1 cellular context compared by ENCODE assay signal in the genomic region with DNA sequence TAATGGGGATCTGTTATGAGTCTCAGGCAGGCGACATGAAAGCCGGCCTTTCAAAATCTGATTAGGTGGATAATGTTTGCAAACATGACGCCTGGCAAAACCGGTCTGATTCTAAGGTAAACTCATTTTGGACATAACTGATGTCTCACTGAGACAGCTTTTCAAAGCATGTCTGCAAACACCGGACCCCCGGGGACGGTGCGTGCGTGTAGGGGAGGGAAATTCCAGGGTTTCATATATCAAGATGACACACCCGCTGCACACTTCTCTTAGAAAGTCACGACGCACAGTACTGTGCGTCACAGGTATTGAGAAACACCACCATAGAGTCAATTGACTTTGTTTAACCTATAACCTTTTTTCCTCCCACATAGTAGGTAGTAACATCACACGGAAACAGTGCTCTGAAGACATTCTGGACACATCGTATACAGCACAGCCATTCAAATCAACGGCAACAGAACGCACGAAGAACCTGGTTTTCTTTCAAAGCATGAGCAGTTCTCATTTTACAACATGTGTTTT.
TF ChIP-seq lines count a peak whose summit lies in the region.

No MANE protein-coding gene starts in this region.

TF ChIP-seq in HepG2, 621 proteins besides CTCF, POLR2A, EP300 and RAD21 (continued from another document and continues in another):
- no peak for TF ChIP-seq ZNF660 (CRISPR knock-in tag; IDR thresholded peaks at IDR 0.05; ENCODE audit: borderline replicate concordance, low read depth)
- peak; percentile 58; the same call in 1 of the 2 replicates for TF ChIP-seq SP5 (CRISPR knock-in tag; IDR thresholded peaks at IDR 0.05; ENCODE audit: borderline replicate concordance, low read depth)
- no peak for TF ChIP-seq ZNF337 (CRISPR knock-in tag; IDR thresholded peaks at IDR 0.05; ENCODE audit: borderline replicate concordance, low read depth)
- TF ChIP-seq CREM (IDR thresholded peaks at IDR 0.05): peak; percentile 76
- no peak for TF ChIP-seq CREM (CRISPR knock-in tag; IDR thresholded peaks at IDR 0.05)
- no peak for TF ChIP-seq HNRNPLL (IDR thresholded peaks at IDR 0.05; ENCODE audit: low read depth, low read length, poor library complexity, severe bottlenecking)
- no peak for TF ChIP-seq ZNF572 (CRISPR knock-in tag; IDR thresholded peaks at IDR 0.05)
- TF ChIP-seq ZSCAN30 (CRISPR knock-in tag; IDR thresholded peaks at IDR 0.05): no peak
- TF ChIP-seq ZNF431 (CRISPR knock-in tag; IDR thresholded peaks at IDR 0.05; ENCODE audit: borderline replicate concordance, low read depth): no peak
- TF ChIP-seq BHLHE40 (IDR thresholded peaks at IDR 0.05; ENCODE audit: low read length): peak; percentile 48
- no peak for TF ChIP-seq U2AF2 (IDR thresholded peaks at IDR 0.05; ENCODE audit: low read depth, low read length)
- peak; percentile 79 for TF ChIP-seq FOXA3 (CRISPR knock-in tag; IDR thresholded peaks at IDR 0.05)
- TF ChIP-seq SIN3B (IDR thresholded peaks at IDR 0.05; ENCODE audit: low read length): no peak
- TF ChIP-seq, protein P1, sequence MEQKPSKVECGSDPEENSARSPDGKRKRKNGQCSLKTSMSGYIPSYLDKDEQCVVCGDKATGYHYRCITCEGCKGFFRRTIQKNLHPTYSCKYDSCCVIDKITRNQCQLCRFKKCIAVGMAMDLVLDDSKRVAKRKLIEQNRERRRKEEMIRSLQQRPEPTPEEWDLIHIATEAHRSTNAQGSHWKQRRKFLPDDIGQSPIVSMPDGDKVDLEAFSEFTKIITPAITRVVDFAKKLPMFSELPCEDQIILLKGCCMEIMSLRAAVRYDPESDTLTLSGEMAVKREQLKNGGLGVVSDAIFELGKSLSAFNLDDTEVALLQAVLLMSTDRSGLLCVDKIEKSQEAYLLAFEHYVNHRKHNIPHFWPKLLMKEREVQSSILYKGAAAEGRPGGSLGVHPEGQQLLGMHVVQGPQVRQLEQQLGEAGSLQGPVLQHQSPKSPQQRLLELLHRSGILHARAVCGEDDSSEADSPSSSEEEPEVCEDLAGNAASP (CRISPR knock-in tag; IDR thresholded peaks at IDR 0.05; ENCODE audit: borderline replicate concordance): 0 out of 2 replicates have a peak, but pooled peaks have one; percentile 19
- peak; percentile 61; the same call in 1 of the 2 replicates for TF ChIP-seq SPEN (CRISPR knock-in tag; IDR thresholded peaks at IDR 0.05; ENCODE audit: low read depth)
- TF ChIP-seq KDM5A (IDR thresholded peaks at IDR 0.05; ENCODE audit: borderline replicate concordance, low read length): no peak
- TF ChIP-seq RNF2 (conservative IDR thresholded peaks at IDR 0.05; ENCODE audit: low read depth): no peak
- peak; percentile 47 for TF ChIP-seq SALL1 (CRISPR knock-in tag; IDR thresholded peaks at IDR 0.05)
- TF ChIP-seq, protein P2, sequence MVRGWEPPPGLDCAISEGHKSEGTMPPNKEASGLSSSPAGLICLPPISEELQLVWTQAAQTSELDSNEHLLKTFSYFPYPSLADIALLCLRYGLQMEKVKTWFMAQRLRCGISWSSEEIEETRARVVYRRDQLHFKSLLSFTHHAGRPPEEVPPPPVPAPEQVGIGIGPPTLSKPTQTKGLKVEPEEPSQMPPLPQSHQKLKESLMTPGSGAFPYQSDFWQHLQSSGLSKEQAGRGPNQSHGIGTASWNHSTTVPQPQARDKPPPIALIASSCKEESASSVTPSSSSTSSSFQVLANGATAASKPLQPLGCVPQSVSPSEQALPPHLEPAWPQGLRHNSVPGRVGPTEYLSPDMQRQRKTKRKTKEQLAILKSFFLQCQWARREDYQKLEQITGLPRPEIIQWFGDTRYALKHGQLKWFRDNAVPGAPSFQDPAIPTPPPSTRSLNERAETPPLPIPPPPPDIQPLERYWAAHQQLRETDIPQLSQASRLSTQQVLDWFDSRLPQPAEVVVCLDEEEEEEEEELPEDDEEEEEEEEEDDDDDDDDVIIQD (CRISPR knock-in tag; IDR thresholded peaks at IDR 0.05; ENCODE audit: low read depth): 0 out of 2 replicates have a peak, but pooled peaks have one; percentile 26
- TF ChIP-seq SATB2 (CRISPR knock-in tag; IDR thresholded peaks at IDR 0.05): no peak
- no peak for TF ChIP-seq HOXA9 (CRISPR knock-in tag; IDR thresholded peaks at IDR 0.05; ENCODE audit: borderline replicate concordance)
- no peak for TF ChIP-seq ZFP90 (CRISPR knock-in tag; IDR thresholded peaks at IDR 0.05; ENCODE audit: borderline replicate concordance)
- peak; percentile 29; the same call in 1 of the 2 replicates for TF ChIP-seq YEATS2 (CRISPR knock-in tag; IDR thresholded peaks at IDR 0.05; ENCODE audit: borderline replicate concordance)
- no peak for TF ChIP-seq ZNF367 (CRISPR knock-in tag; IDR thresholded peaks at IDR 0.05; ENCODE audit: borderline replicate concordance)
- TF ChIP-seq, protein P3, sequence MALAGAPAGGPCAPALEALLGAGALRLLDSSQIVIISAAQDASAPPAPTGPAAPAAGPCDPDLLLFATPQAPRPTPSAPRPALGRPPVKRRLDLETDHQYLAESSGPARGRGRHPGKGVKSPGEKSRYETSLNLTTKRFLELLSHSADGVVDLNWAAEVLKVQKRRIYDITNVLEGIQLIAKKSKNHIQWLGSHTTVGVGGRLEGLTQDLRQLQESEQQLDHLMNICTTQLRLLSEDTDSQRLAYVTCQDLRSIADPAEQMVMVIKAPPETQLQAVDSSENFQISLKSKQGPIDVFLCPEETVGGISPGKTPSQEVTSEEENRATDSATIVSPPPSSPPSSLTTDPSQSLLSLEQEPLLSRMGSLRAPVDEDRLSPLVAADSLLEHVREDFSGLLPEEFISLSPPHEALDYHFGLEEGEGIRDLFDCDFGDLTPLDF (CRISPR knock-in tag; IDR thresholded peaks at IDR 0.05): no peak
- peak; percentile 21; the same call in 1 of the 2 replicates for TF ChIP-seq HDAC1 (CRISPR knock-in tag; IDR thresholded peaks at IDR 0.05)
- TF ChIP-seq ZMYM4 (CRISPR knock-in tag; IDR thresholded peaks at IDR 0.05): 0 out of 2 replicates have a peak, but pooled peaks have one; percentile 30
- TF ChIP-seq, protein P4, sequence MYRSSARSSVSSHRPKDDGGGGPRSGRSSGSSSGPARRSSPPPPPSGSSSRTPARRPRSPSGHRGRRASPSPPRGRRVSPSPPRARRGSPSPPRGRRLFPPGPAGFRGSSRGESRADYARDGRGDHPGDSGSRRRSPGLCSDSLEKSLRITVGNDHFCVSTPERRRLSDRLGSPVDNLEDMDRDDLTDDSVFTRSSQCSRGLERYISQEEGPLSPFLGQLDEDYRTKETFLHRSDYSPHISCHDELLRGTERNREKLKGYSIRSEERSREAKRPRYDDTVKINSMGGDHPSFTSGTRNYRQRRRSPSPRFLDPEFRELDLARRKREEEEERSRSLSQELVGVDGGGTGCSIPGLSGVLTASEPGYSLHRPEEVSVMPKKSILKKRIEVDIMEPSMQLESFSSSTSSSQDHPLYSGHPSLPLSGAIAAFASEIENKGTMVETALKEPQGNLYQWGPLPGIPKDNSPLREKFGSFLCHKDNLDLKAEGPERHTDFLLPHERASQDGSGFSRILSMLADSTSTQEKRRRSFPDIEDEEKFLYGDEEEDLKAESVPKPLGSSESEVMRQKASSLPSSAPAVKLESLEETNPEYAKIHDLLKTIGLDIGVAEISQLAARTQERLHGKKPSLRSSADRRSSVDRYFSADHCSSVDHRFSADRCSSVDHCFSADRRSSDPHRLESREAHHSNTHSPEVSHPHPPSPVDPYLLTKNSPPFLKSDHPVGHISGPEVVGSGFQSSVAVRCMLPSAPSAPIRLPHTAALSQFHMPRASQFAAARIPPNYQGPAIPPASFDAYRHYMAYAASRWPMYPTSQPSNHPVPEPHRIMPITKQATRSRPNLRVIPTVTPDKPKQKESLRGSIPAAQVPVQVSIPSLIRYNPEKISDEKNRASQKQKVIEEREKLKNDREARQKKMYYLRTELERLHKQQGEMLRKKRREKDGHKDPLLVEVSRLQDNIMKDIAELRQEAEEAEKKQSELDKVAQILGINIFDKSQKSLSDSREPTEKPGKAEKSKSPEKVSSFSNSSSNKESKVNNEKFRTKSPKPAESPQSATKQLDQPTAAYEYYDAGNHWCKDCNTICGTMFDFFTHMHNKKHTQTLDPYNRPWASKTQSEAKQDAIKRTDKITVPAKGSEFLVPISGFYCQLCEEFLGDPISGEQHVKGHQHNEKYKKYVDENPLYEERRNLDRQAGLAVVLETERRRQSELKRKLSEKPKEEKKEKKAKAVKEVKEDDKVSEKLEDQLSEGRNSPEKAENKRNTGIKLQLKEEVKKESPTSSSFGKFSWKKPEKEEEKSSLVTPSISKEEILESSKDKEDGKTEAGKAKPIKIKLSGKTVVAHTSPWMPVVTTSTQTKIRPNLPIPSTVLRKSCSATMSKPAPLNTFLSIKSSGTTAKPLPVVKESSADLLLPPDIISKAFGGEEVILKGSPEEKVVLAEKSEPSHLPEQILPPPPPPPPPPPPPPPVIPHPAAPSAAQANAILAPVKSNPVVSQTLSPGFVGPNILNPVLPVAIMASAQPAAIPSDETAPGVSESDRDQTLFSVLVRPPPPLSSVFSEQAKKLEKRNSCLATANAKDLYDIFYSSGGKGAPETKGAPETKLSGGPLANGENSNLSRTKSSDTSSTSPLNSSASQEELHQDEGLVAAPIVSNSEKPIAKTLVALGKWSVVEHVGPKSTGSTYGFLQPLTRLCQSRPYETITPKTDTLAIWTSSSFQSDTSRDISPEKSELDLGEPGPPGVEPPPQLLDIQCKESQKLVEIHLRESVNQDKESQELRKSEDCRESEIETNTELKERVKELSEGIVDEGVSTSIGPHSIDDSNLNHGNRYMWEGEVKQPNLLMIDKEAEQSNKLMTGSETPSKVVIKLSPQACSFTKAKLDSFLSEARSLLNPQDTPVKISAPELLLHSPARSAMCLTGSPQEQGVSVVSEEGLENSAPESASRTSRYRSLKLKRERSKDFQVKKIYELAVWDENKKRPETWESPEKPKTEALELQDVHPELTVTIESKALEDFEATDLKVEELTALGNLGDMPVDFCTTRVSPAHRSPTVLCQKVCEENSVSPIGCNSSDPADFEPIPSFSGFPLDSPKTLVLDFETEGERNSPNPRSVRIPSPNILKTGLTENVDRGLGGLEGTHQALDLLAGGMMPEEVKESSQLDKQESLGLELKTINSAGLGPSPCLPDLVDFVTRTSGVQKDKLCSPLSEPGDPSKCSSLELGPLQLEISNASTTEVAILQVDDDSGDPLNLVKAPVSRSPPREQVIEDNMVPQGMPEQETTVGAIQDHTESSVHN (CRISPR knock-in tag; IDR thresholded peaks at IDR 0.05): no peak
- TF ChIP-seq POLR2G (IDR thresholded peaks at IDR 0.05; ENCODE audit: low read depth, low read length): 0 out of 2 replicates have a peak, but pooled peaks have one; percentile 24
- TF ChIP-seq, protein P5, sequence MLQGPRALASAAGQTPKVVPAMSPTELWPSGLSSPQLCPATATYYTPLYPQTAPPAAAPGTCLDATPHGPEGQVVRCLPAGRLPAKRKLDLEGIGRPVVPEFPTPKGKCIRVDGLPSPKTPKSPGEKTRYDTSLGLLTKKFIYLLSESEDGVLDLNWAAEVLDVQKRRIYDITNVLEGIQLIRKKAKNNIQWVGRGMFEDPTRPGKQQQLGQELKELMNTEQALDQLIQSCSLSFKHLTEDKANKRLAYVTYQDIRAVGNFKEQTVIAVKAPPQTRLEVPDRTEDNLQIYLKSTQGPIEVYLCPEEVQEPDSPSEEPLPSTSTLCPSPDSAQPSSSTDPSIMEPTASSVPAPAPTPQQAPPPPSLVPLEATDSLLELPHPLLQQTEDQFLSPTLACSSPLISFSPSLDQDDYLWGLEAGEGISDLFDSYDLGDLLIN (CRISPR knock-in tag; IDR thresholded peaks at IDR 0.05; ENCODE audit: borderline replicate concordance): no peak
- no peak for TF ChIP-seq ZNF331 (CRISPR knock-in tag; IDR thresholded peaks at IDR 0.05)
- TF ChIP-seq, protein P6, sequence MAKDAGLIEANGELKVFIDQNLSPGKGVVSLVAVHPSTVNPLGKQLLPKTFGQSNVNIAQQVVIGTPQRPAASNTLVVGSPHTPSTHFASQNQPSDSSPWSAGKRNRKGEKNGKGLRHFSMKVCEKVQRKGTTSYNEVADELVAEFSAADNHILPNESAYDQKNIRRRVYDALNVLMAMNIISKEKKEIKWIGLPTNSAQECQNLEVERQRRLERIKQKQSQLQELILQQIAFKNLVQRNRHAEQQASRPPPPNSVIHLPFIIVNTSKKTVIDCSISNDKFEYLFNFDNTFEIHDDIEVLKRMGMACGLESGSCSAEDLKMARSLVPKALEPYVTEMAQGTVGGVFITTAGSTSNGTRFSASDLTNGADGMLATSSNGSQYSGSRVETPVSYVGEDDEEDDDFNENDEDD (CRISPR knock-in tag; IDR thresholded peaks at IDR 0.05; ENCODE audit: borderline replicate concordance): peak; percentile 42; the same call in 1 of the 2 replicates
- 0 out of 2 replicates have a peak, but pooled peaks have one; percentile 29 for TF ChIP-seq KAT8 (CRISPR knock-in tag; IDR thresholded peaks at IDR 0.05)
- no peak for TF ChIP-seq ZNF446 (CRISPR knock-in tag; IDR thresholded peaks at IDR 0.05)
- TF ChIP-seq HDAC6 (IDR thresholded peaks at IDR 0.05; ENCODE audit: low read depth, low read length): no peak
- TF ChIP-seq SNAI1 (CRISPR knock-in tag; IDR thresholded peaks at IDR 0.05; ENCODE audit: borderline replicate concordance): no peak
- TF ChIP-seq, protein P7, sequence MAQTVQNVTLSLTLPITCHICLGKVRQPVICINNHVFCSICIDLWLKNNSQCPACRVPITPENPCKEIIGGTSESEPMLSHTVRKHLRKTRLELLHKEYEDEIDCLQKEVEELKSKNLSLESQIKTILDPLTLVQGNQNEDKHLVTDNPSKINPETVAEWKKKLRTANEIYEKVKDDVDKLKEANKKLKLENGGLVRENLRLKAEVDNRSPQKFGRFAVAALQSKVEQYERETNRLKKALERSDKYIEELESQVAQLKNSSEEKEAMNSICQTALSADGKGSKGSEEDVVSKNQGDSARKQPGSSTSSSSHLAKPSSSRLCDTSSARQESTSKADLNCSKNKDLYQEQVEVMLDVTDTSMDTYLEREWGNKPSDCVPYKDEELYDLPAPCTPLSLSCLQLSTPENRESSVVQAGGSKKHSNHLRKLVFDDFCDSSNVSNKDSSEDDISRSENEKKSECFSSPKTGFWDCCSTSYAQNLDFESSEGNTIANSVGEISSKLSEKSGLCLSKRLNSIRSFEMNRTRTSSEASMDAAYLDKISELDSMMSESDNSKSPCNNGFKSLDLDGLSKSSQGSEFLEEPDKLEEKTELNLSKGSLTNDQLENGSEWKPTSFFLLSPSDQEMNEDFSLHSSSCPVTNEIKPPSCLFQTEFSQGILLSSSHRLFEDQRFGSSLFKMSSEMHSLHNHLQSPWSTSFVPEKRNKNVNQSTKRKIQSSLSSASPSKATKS (CRISPR knock-in tag; IDR thresholded peaks at IDR 0.05): no peak
- TF ChIP-seq HOXA3 (CRISPR knock-in tag; IDR thresholded peaks at IDR 0.05): peak; percentile 47; the same call in 1 of the 2 replicates
- TF ChIP-seq ZNF839 (CRISPR knock-in tag; IDR thresholded peaks at IDR 0.05; ENCODE audit: borderline replicate concordance): no peak
- peak; percentile 53; the same call in 1 of the 2 replicates for TF ChIP-seq CEBPB (IDR thresholded peaks at IDR 0.05; ENCODE audit: borderline replicate concordance, low read depth, low read length)
- peak; percentile 47 for TF ChIP-seq RXRB (CRISPR knock-in tag; IDR thresholded peaks at IDR 0.05; ENCODE audit: borderline replicate concordance)
- TF ChIP-seq ZNF773 (CRISPR knock-in tag; IDR thresholded peaks at IDR 0.05; ENCODE audit: borderline replicate concordance): no peak
- TF ChIP-seq CREB1 (IDR thresholded peaks at IDR 0.05): no peak
- TF ChIP-seq CREB1 (CRISPR knock-in tag; IDR thresholded peaks at IDR 0.05): peak; percentile 91
- no peak; the same call in 1 of the 2 replicates for TF ChIP-seq RXRA (CRISPR knock-in tag; IDR thresholded peaks at IDR 0.05)
